Comparison of ENCODE assay signal across 11 cellular contexts in genomic region chr16:89482087-89482823, GRCh38. TPM values are rescaled to one million over a fixed set of nuclear protein-coding genes. Genes with fewer than 3 reads are reported as not detected.
DNase-seq lines count a peak whose midpoint lies in the region; ATAC-seq and TF ChIP-seq lines count a peak whose summit lies in the region.
"Had no signal": no experiment of that assay in that cellular context is flagged by ENCODE, and none has a peak within 500 bp of the region (broad histone marks: within the 10 kb centered on the region; RNA-seq: fewer than 3 reads in every experiment).

No MANE protein-coding gene starts in this region.

- H2AK5ac ChIP-seq in mesendoderm (ENCODE audit: low read length), result no peak overlapping the region

- no peak overlapping the region for H3K56ac ChIP-seq in mesendoderm (ENCODE audit: low read length)

- peak overlapping the region; percentile 11 for H3K4me3 Mint-ChIP-seq in activated naive CD8-positive, alpha-beta T cell treated with anti-CD3 and anti-CD28 coated beads for 36 hours

- no peak overlapping the region for H2BK15ac ChIP-seq in mesendoderm (replicated peaks; ENCODE audit: low read depth)

- H4K5ac ChIP-seq in mesendoderm (ENCODE audit: low read length), result no peak overlapping the region

- H3K36me3 ChIP-seq in cardiac muscle cell (no peaks in the 10 kb centered on the region), mesendoderm (ENCODE audit: control insufficient read depth, insufficient read depth, low read length) (no peaks in the 10 kb centered on the region), vagina (no peaks in the 10 kb centered on the region)

- H3K9me3 Mint-ChIP-seq in activated naive CD8-positive, alpha-beta T cell treated with anti-CD3 and anti-CD28 coated beads for 36 hours, result no peaks in the 10 kb centered on the region

- no peak for ATAC-seq in Right ventricle myocardium inferior

- H3K27me3 Mint-ChIP-seq in activated naive CD8-positive, alpha-beta T cell treated with anti-CD3 and anti-CD28 coated beads for 36 hours, result no peaks in the 10 kb centered on the region

- H4K8ac ChIP-seq in mesendoderm (ENCODE audit: low read depth, low read length), result no peak overlapping the region

- peaks cover 90% of the 10 kb centered on the region for H3K79me2 ChIP-seq in mesendoderm (ENCODE audit: control insufficient read depth, insufficient read depth, low read length)

- H3K9ac ChIP-seq in mesendoderm (ENCODE audit: low read length), result peak overlapping the region; percentile 10

- H3K4me1 ChIP-seq in cardiac muscle cell (ENCODE audit: low read depth) (peaks cover 43% of the 10 kb centered on the region), mesendoderm (ENCODE audit: control insufficient read depth, low read depth, low read length) (peaks cover 4% of the 10 kb centered on the region), vagina (peaks cover 100% of the 10 kb centered on the region)

- H3K4me3 ChIP-seq in cardiac muscle cell (no peak overlapping the region), mesendoderm (ENCODE audit: low read length) (no peak overlapping the region), vagina (peak overlapping the region in 1 of 2 donors; percentile 4)

- no peak overlapping the region for H2BK120ac ChIP-seq in mesendoderm (ENCODE audit: low read depth, low read length)

- TF ChIP-seq CTCF in cardiac muscle cell (IDR thresholded peaks at IDR 0.05; ENCODE audit: low read depth, low read length), result no peak
- no peak for TF ChIP-seq CTCF in vagina (IDR thresholded peaks at IDR 0.05)

- H3K27ac Mint-ChIP-seq in activated naive CD8-positive, alpha-beta T cell treated with anti-CD3 and anti-CD28 coated beads for 36 hours, result peak overlapping the region; percentile 70

- H3K4ac ChIP-seq in mesendoderm (ENCODE audit: low read depth, low read length), result no peak overlapping the region

- peaks cover 59% of the 10 kb centered on the region for H3K36me3 Mint-ChIP-seq in activated naive CD8-positive, alpha-beta T cell treated with anti-CD3 and anti-CD28 coated beads for 36 hours

- DNase-seq in cardiac muscle cell (ENCODE audit: low read depth in 1 of 2, low spot score in 1 of 2), result no peak
- DNase-seq in Right ventricle myocardium inferior (ENCODE audit: missing footprints), result no peak
- no peak for DNase-seq in activated naive CD8-positive, alpha-beta T cell treated with anti-CD3 and anti-CD28 coated beads for 36 hours
- DNase-seq in mesendoderm, result no peak
- DNase-seq in vagina (ENCODE audit: extremely low spot score in 2 of 2), result no peak
- DNase-seq in germinal center (ENCODE audit: low spot score), result no peak
- DNase-seq in central memory CD4-positive, alpha-beta T cell, result no peak
- DNase-seq in NCI-H187 (lab: John Stamatoyannopoulos, UW), result no peak
- DNase-seq: NCI-H1930; SHP77; stimulated activated naive CD4-positive, alpha-beta T cell treated with Interleukin-2 at 50 U/mL for 16 hours had no signal

- peaks cover 4% of the 10 kb centered on the region for H3K79me1 ChIP-seq in mesendoderm (ENCODE audit: low read length)

- H3K9me3 ChIP-seq in cardiac muscle cell (ENCODE audit: low read depth) (no peaks in the 10 kb centered on the region), vagina (no peaks in the 10 kb centered on the region)

- peak overlapping the region; percentile 9 for H3K27ac ChIP-seq in cardiac muscle cell
- H3K27ac ChIP-seq in mesendoderm (ENCODE audit: low read depth, low read length), result no peak overlapping the region
- peak overlapping the region; percentile 61 for H3K27ac ChIP-seq in vagina

- TF ChIP-seq POLR2A in vagina (IDR thresholded peaks at IDR 0.05), result no peak

- no peak overlapping the region for H2BK5ac ChIP-seq in mesendoderm (ENCODE audit: low read length)

- intact Hi-C loops in Right ventricle myocardium inferior (cut with DNase I), result no loop called here
- intact Hi-C loops in vagina (cut with DNase I), result no loop called here

- no CpG with 5 or more reads among the region's 14 CpGs for WGBS in mesendoderm (ENCODE audit: extremely low coverage, insufficient coverage, low lambda C conversion rate)

- no peak overlapping the region for H3K23ac ChIP-seq in mesendoderm (ENCODE audit: low read length)

- H3K4me1 Mint-ChIP-seq in activated naive CD8-positive, alpha-beta T cell treated with anti-CD3 and anti-CD28 coated beads for 36 hours, result peaks cover 86% of the 10 kb centered on the region

- H3K27me3 ChIP-seq in cardiac muscle cell, result no peaks in the 10 kb centered on the region
- H3K27me3 ChIP-seq in mesendoderm (ENCODE audit: insufficient read depth, low read length, poor library complexity), result no peaks in the 10 kb centered on the region
- H3K27me3 ChIP-seq in vagina, result no peaks in the 10 kb centered on the region

- H3K4me2 ChIP-seq in mesendoderm (ENCODE audit: low read length), result no peak overlapping the region

- no peak overlapping the region for H3K18ac ChIP-seq in mesendoderm (ENCODE audit: low read length)

RNA-seq across cellular contexts. Expression of gene ANKRD11, which starts 8.1 kb away (rescaled TPM):
- total RNA-seq in cardiac muscle cell (70.1 and 111 TPM in 2 replicates), Right ventricle myocardium inferior (64.9 TPM), vagina (135 TPM)
- polyA plus RNA-seq in cardiac muscle cell, result 131 and 159 TPM in 2 replicates
- 100 to 1,000 TPM; 129 to 142 TPM for total RNA-seq in activated naive CD8-positive, alpha-beta T cell treated with anti-CD3 and anti-CD28 coated beads for 36 hours
- 92.2 TPM for polyA plus RNA-seq in mesendoderm (2013, experiment 1 of 2)
- polyA plus RNA-seq in mesendoderm (2013, experiment 2 of 2), result 93.3 TPM

RNA-seq across cellular contexts. Expression of gene SPG7, which starts 25.9 kb away (rescaled TPM):
- 173 and 248 TPM in 2 replicates for total RNA-seq in cardiac muscle cell
- polyA plus RNA-seq in cardiac muscle cell, result 99.1 and 110 TPM in 2 replicates
- 96.1 TPM for total RNA-seq in Right ventricle myocardium inferior
- total RNA-seq in activated naive CD8-positive, alpha-beta T cell treated with anti-CD3 and anti-CD28 coated beads for 36 hours, result 10 to 100 TPM; 63.1 to 76.7 TPM
- 34.3 TPM for polyA plus RNA-seq in mesendoderm (2013, experiment 1 of 2)
- 33.7 TPM for polyA plus RNA-seq in mesendoderm (2013, experiment 2 of 2)
- total RNA-seq in vagina, result 119 TPM
